In the genomic region with DNA sequence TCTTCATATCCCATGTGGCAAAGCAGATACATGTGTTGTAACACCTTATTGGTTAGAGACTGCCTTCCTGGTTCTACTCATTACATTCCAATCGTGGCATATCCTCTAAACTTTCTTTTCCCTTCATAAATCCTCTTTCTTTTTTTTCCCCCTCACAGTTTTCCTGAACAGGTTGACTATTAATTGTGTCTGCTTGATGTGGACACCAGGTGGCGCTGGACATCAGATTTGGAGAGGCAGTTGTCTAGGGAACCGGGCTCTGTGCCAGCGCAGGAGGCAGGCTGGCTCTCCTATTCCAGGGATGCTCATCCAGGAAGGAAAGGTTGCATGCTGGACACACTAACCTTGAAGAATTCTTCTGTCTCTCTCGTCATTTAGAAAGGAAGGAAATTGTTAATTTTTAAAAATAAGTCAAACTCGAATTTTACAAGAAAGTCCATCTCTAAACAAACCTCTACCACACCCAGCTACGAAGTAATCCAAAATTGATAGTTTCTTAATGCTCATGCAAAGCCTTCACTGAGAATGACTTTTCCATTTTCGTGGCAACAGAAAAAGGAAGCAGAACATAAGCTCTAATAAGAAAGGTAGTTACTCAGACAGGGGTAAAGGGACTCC, we compare ENCODE assay signal across 8 cellular contexts. TPM values are rescaled to one million over a fixed set of nuclear protein-coding genes. Genes with fewer than 3 reads are reported as not detected.
A peak's percentile ranks its signal among the peaks of the same experiment; 100 is the strongest.
DNase-seq lines count a peak whose midpoint lies in the region; ATAC-seq and TF ChIP-seq lines count a peak whose summit lies in the region.

No MANE protein-coding gene starts in this region.

- H3K9ac ChIP-seq in colonic mucosa (ENCODE audit: low read depth in 2 of 2, low read length in 2 of 2) = no peak overlapping the region

- intact Hi-C loops in colonic mucosa (cut with DNase I) (loop anchor here (5.0 to 10.0 kb wide), 2 partner anchors 161 to 343 kb away; no protein-coding TSS in a partner anchor), left lung (cut with DNase I) (no loop called here)

- H3K27ac ChIP-seq in colonic mucosa (no peak overlapping the region), left lung (no peak overlapping the region)

- no peak overlapping the region for H3K4me3 ChIP-seq in colonic mucosa
- no peak overlapping the region for H3K4me3 ChIP-seq in left lung

- no peaks in the 10 kb centered on the region for H3K4me1 ChIP-seq in colonic mucosa
- no peaks in the 10 kb centered on the region for H3K4me1 ChIP-seq in left lung

- TF ChIP-seq CTCF in colonic mucosa (IDR thresholded peaks at IDR 0.05) = peak; percentile 71
- TF ChIP-seq CTCF in left lung (IDR thresholded peaks at IDR 0.05) = peak; percentile 61 to 77

- peak; percentile 84 for ATAC-seq in GM19023 (IDR thresholded peaks at IDR 0.05; ENCODE audit: unreplicated experiment)
- peak; percentile 92 for ATAC-seq in HG03196 (IDR thresholded peaks at IDR 0.05; ENCODE audit: unreplicated experiment)
- peak; percentile 89 for ATAC-seq in left lung

- DNase-seq in Ammon's horn (ENCODE audit: low spot score) (peak; percentile 96), NCI-H345 (lab: John Stamatoyannopoulos, UW) (peak; percentile 90), colonic mucosa (peak; percentile 92), left lung (peak; percentile 88 to 90)
- DNase-seq in activated CD4-positive, alpha-beta T cell treated with anti-CD3 and anti-CD28 coated beads for 4 hours = peak; percentile 59 to 72
- DNase-seq in stimulated activated CD4-positive, alpha-beta T cell treated with anti-CD3 and anti-CD28 coated beads, TNF-alpha, amount 100 ng/mL, for 1 hour (ENCODE audit: low read depth in 3 of 3, low spot score in 1 of 3) = peak; percentile 3 to 57 (median 30)

- H3K36me3 ChIP-seq in colonic mucosa (no peaks in the 10 kb centered on the region), left lung (no peaks in the 10 kb centered on the region)

- H3K27me3 ChIP-seq in colonic mucosa (no peaks in the 10 kb centered on the region), left lung (peaks cover 0 to 9% of the 10 kb centered on the region in 2 donors)

- no peaks in the 10 kb centered on the region for H3K9me3 ChIP-seq in colonic mucosa
- no peaks in the 10 kb centered on the region for H3K9me3 ChIP-seq in left lung

RNA-seq across cellular contexts. Expression of a gene that starts 59.4 kb away (rescaled TPM):
- not detected for total RNA-seq in colonic mucosa
- total RNA-seq in left lung = not detected

Comparison
In these comparisons a context has a peak if more than half of its experiments do, and no peak if none do; other contexts are left out.
1. DNase-seq: peak in every context shown above with its lines; median percentile 96 in Ammon's horn; 92 in colonic mucosa; 90 in NCI-H345; 89 in left lung; 66 in activated CD4-positive, alpha-beta T cell treated with anti-CD3 and anti-CD28 coated beads for 4 hours; 30 in stimulated activated CD4-positive, alpha-beta T cell treated with anti-CD3 and anti-CD28 coated beads, TNF-alpha, amount 100 ng/mL, for 1 hour.